ENCODE assay signal across 27 cellular contexts in genomic region chr13:108828053-108828806, GRCh38.
A peak's percentile ranks its signal among the peaks of the same experiment; 100 is the strongest.
DNase-seq lines count a peak whose midpoint lies in the region; ATAC-seq and TF ChIP-seq lines count a peak whose summit lies in the region.
"Had no signal": no experiment of that assay in that cellular context is flagged by ENCODE, and none has a peak within 500 bp of the region (broad histone marks: within the 10 kb centered on the region; RNA-seq: fewer than 3 reads in every experiment).

No MANE protein-coding gene starts in this region.

- H3K9me3 Mint-ChIP-seq in MCF 10A (ENCODE audit: unreplicated experiment): no peaks in the 10 kb centered on the region
- peaks cover 21% of the 10 kb centered on the region for H3K9me3 Mint-ChIP-seq in endodermal cell
- peaks cover 22% of the 10 kb centered on the region for H3K9me3 Mint-ChIP-seq in HFFc6

- no peak overlapping the region for H2BK120ac ChIP-seq in mesendoderm (ENCODE audit: low read depth, low read length)

- no peaks in the 10 kb centered on the region for H3K36me3 ChIP-seq in breast epithelium
- no peaks in the 10 kb centered on the region for H3K36me3 ChIP-seq in endodermal cell (ENCODE audit: control insufficient read depth, insufficient read depth, low read length)
- no peaks in the 10 kb centered on the region for H3K36me3 ChIP-seq in mesendoderm (ENCODE audit: control insufficient read depth, insufficient read depth, low read length)
- H3K36me3 ChIP-seq: HAP-1, MG63 had no signal

- H3K27me3 ChIP-seq in breast epithelium (no peaks in the 10 kb centered on the region), endodermal cell (ENCODE audit: control insufficient read depth, insufficient read depth, low read length, poor library complexity, severe bottlenecking) (no peaks in the 10 kb centered on the region), mesendoderm (ENCODE audit: insufficient read depth, low read length, poor library complexity) (no peaks in the 10 kb centered on the region)
- H3K27me3 ChIP-seq: MG63 had no signal

- ATAC-seq in GM18511 (IDR thresholded peaks at IDR 0.05; ENCODE audit: unreplicated experiment): no peak
- ATAC-seq: CD8-positive, alpha-beta T cell; GM12878; GM23338; HepG2 had no signal

- H3K4me3 Mint-ChIP-seq in MCF 10A (ENCODE audit: unreplicated experiment) (no peak overlapping the region), endodermal cell (no peak overlapping the region), HFFc6 (no peak overlapping the region)
- H3K4me3 Mint-ChIP-seq: B cell; CD8-positive, alpha-beta T cell; GM23338 had no signal

- H4K8ac ChIP-seq in mesendoderm (ENCODE audit: low read depth, low read length): no peak overlapping the region

- CTCF ChIA-PET in MCF 10A (lab: Yijun Ruan, JAX): interaction anchor here (1.2 to 1.3 kb wide), 2 partner anchors 67 to 89 kb away, joined by 3 to 5 read pairs; no protein-coding TSS in a partner anchor

- intact Hi-C loops in MCF 10A (cut with micrococcal nuclease): no loop called here
- intact Hi-C loops in breast epithelium (cut with DNase I; ENCODE audit: low total_unique reads): no loop called here

- H3K4me1 Mint-ChIP-seq in MCF 10A (ENCODE audit: insufficient read depth, unreplicated experiment) (peaks cover 6% of the 10 kb centered on the region), endodermal cell (no peaks in the 10 kb centered on the region), HFFc6 (ENCODE audit: low read depth) (peaks cover under 1% of the 10 kb centered on the region; the same call in 1 of the 2 replicates)
- H3K4me1 Mint-ChIP-seq: B cell, GM23338 had no signal

- peak; percentile 38 for DNase-seq in MCF 10A (ENCODE audit: unreplicated experiment)
- DNase-seq in breast epithelium (ENCODE audit: low spot score in 2 of 2): no peak
- DNase-seq in endodermal cell: no peak
- peak; percentile 5 for DNase-seq in mesendoderm
- no peak for DNase-seq in medulla oblongata (ENCODE audit: extremely low spot score)
- DNase-seq in HFFc6: no peak
- DNase-seq in stimulated activated CD4-positive, alpha-beta T cell treated with anti-CD3 and anti-CD28 coated beads, Interleukin-1b, Interleukin-23, amount 100 ng/mL, for 48 hours: no peak
- DNase-seq: Caco-2; CD8-positive, alpha-beta T cell; DMS79; EL; GDM1; Kasumi-1; MG63; NCI-H2029; NCI-H2227 treated with DMSO at 0.1 percent for 48 hours; NCI-H526 treated with DMSO at 0.1 percent for 48 hours; SHP77 treated with DMSO at 0.1 percent for 48 hours had no signal

- no peak overlapping the region for H3K18ac ChIP-seq in mesendoderm (ENCODE audit: low read length)

- no peak for TF ChIP-seq POLR2A in breast epithelium (IDR thresholded peaks at IDR 0.05)

- no peak overlapping the region for H3K56ac ChIP-seq in mesendoderm (ENCODE audit: low read length)

- no TSS peak for BruUV-seq in MCF 10A (replicated peaks; lab: Mats Ljungman, UMichigan)

- no peak overlapping the region for H3K9ac ChIP-seq in endodermal cell (ENCODE audit: extremely low read depth, low read length, poor library complexity, severe bottlenecking)
- H3K9ac ChIP-seq in mesendoderm (ENCODE audit: low read length): no peak overlapping the region

- H3K4ac ChIP-seq in mesendoderm (ENCODE audit: low read depth, low read length): no peak overlapping the region

- H3K4me3 ChIP-seq in breast epithelium: no peak overlapping the region
- H3K4me3 ChIP-seq in endodermal cell (ENCODE audit: low read length): peak overlapping the region; percentile 23
- H3K4me3 ChIP-seq in mesendoderm (ENCODE audit: low read length): peak overlapping the region; percentile 13
- H3K4me3 ChIP-seq: GM12878, GM23338, HAP-1, MG63 had no signal

- POLR2A ChIA-PET in MCF 10A (lab: Yijun Ruan, JAX): interaction anchor here (0.6 to 1.1 kb wide), 2 partner anchors 16 to 119 kb away, joined by 3 to 5 read pairs; no protein-coding TSS in a partner anchor

- no peaks in the 10 kb centered on the region for H3K79me1 ChIP-seq in mesendoderm (ENCODE audit: low read length)

- no peak overlapping the region for H3K4me2 ChIP-seq in mesendoderm (ENCODE audit: low read length)
- H3K4me2 ChIP-seq: GM23338 had no signal

- H3K23ac ChIP-seq in mesendoderm (ENCODE audit: low read length): no peak overlapping the region

- H3K27ac ChIP-seq in breast epithelium (no peak overlapping the region), endodermal cell (ENCODE audit: low read depth, low read length) (no peak overlapping the region), mesendoderm (ENCODE audit: low read depth, low read length) (no peak overlapping the region)
- H3K27ac ChIP-seq: 22Rv1, C4-2B, HL-60 had no signal

- no peak overlapping the region for H3K27ac Mint-ChIP-seq in MCF 10A (ENCODE audit: low read depth, unreplicated experiment)
- no peak overlapping the region for H3K27ac Mint-ChIP-seq in endodermal cell
- H3K27ac Mint-ChIP-seq in HFFc6: no peak overlapping the region
- H3K27ac Mint-ChIP-seq: B cell; CD8-positive, alpha-beta T cell; GM23338 had no signal

- H3K9me3 ChIP-seq in breast epithelium (peaks cover 0 to 7% of the 10 kb centered on the region in 2 donors), endodermal cell (ENCODE audit: control insufficient read depth, low read length) (peaks cover 15% of the 10 kb centered on the region)
- H3K9me3 ChIP-seq: HAP-1 had no signal

- peaks cover 20% of the 10 kb centered on the region for H3K27me3 Mint-ChIP-seq in MCF 10A (ENCODE audit: insufficient read depth, unreplicated experiment)
- no peaks in the 10 kb centered on the region for H3K27me3 Mint-ChIP-seq in endodermal cell (ENCODE audit: insufficient read depth)
- H3K27me3 Mint-ChIP-seq in HFFc6 (ENCODE audit: insufficient read depth): no peaks in the 10 kb centered on the region
- H3K27me3 Mint-ChIP-seq: B cell had no signal

- H2BK15ac ChIP-seq in mesendoderm (replicated peaks; ENCODE audit: low read depth): no peak overlapping the region

- no peak for TF ChIP-seq CTCF in MCF 10A (IDR thresholded peaks at IDR 0.05; ENCODE audit: unreplicated experiment)
- no peak for TF ChIP-seq CTCF in breast epithelium (IDR thresholded peaks at IDR 0.05)
- no peak for TF ChIP-seq CTCF in endodermal cell (conservative IDR thresholded peaks at IDR 0.05)
- TF ChIP-seq CTCF in HFFc6 (IDR thresholded peaks at IDR 0.05): no peak

- no peaks in the 10 kb centered on the region for H3K79me2 ChIP-seq in mesendoderm (ENCODE audit: control insufficient read depth, insufficient read depth, low read length)

- 93 to 94% methylated on average over 8 to 9 of the region's 9 CpGs for WGBS in endodermal cell (ENCODE audit: insufficient coverage in 1 of 2, insufficient read length in 1 of 2), 2 experiments
- WGBS in mesendoderm (ENCODE audit: extremely low coverage, insufficient coverage, low lambda C conversion rate): no CpG with 5 or more reads among the region's 9 CpGs

- H4K5ac ChIP-seq in mesendoderm (ENCODE audit: low read length): no peak overlapping the region

- no peaks in the 10 kb centered on the region for H3K4me1 ChIP-seq in breast epithelium
- no peaks in the 10 kb centered on the region for H3K4me1 ChIP-seq in endodermal cell (ENCODE audit: control insufficient read depth, insufficient read depth, low read length)
- H3K4me1 ChIP-seq in mesendoderm (ENCODE audit: control insufficient read depth, low read depth, low read length): no peaks in the 10 kb centered on the region
- H3K4me1 ChIP-seq: HAP-1 had no signal

- H3K36me3 Mint-ChIP-seq in MCF 10A (ENCODE audit: insufficient read depth, unreplicated experiment) (no peaks in the 10 kb centered on the region), endodermal cell (ENCODE audit: low read depth) (no peaks in the 10 kb centered on the region), HFFc6 (ENCODE audit: low read depth) (0 out of 2 replicates have a peak, but pooled peaks cover 5% of the 10 kb centered on the region)
- H3K36me3 Mint-ChIP-seq: CD8-positive, alpha-beta T cell had no signal

- no peak overlapping the region for H2BK5ac ChIP-seq in mesendoderm (ENCODE audit: low read length)

- no peak overlapping the region for H2AK5ac ChIP-seq in mesendoderm (ENCODE audit: low read length)

Comparison
In these comparisons a context has a peak if more than half of its experiments do, and no peak if none do; other contexts are left out.
1. DNase-seq: peak in MCF 10A (single experiment) and mesendoderm (single experiment); none in breast epithelium (0 of 2), endodermal cell (single experiment), medulla oblongata (single experiment), HFFc6 (single experiment) and stimulated activated CD4-positive, alpha-beta T cell treated with anti-CD3 and anti-CD28 coated beads, Interleukin-1b, Interleukin-23, amount 100 ng/mL, for 48 hours (single experiment).
2. H3K4me3 ChIP-seq: peak in endodermal cell (single experiment) and mesendoderm (single experiment); none in breast epithelium (0 of 3).